ENCODE assay signal across 10 cellular contexts in genomic region chr4:164700471-164700870, GRCh38. TPM values are rescaled to one million over a fixed set of nuclear protein-coding genes. Genes with fewer than 3 reads are reported as not detected.
DNase-seq lines count a peak whose midpoint lies in the region; ATAC-seq, FAIRE-seq and TF ChIP-seq lines count a peak whose summit lies in the region.
"Had no signal": no experiment of that assay in that cellular context is flagged by ENCODE, and none has a peak within 500 bp of the region (broad histone marks: within the 10 kb centered on the region; RNA-seq: fewer than 3 reads in every experiment).

No MANE protein-coding gene starts in this region.

- no peak for TF ChIP-seq POLR2A in H54 (IDR thresholded peaks at IDR 0.05; ENCODE audit: low read depth, low read length)

- no peak overlapping the region for H3K9ac ChIP-seq in kidney (ENCODE audit: low read length in 2 of 2)

- DNase-seq in D341Med (ENCODE audit: low spot score) (peak; percentile 37), OCI-M1 (lab: John Stamatoyannopoulos, UW) (peak; percentile 88), iPS DF 4.7 (ENCODE audit: extremely low read depth, low spot score) (peak; percentile 76), H54 (ENCODE audit: insufficient read length, low spot score) (no peak), cortex of kidney (lab: John Stamatoyannopoulos, UW) (no peak), kidney (no peak), left cardiac atrium (no peak)
- DNase-seq: NCI-H226, thyroid gland had no signal

- intact Hi-C loops in kidney (cut with DNase I): no loop called here
- intact Hi-C loops in left cardiac atrium (cut with DNase I): no loop called here

- no peak overlapping the region for H3K4me3 ChIP-seq in kidney (ENCODE audit: low read length in 2 of 2)
- H3K4me3 ChIP-seq: thyroid gland had no signal

- no peaks in the 10 kb centered on the region for H3K36me3 ChIP-seq in kidney (ENCODE audit: control insufficient read depth in 1 of 2, insufficient read depth in 2 of 2, low read length in 2 of 2)
- H3K36me3 ChIP-seq: thyroid gland had no signal

- no peaks in the 10 kb centered on the region for H3K9me3 ChIP-seq in kidney (ENCODE audit: control insufficient read depth in 1 of 2, low read length in 2 of 2)
- H3K9me3 ChIP-seq: thyroid gland had no signal

- no peaks in the 10 kb centered on the region for H3K4me1 ChIP-seq in kidney (ENCODE audit: control insufficient read depth in 1 of 2, insufficient read depth in 1 of 2, low read depth in 1 of 2, low read length in 2 of 2)
- H3K4me1 ChIP-seq: thyroid gland had no signal

- no peak for FAIRE-seq in H54 (lab: Jason Lieb, UNC)
- FAIRE-seq in kidney (lab: Jason Lieb, UNC): no peak

- no peak for TF ChIP-seq CTCF in kidney (IDR thresholded peaks at IDR 0.05; ENCODE audit: borderline replicate concordance, extremely low read depth, insufficient read depth)

- ATAC-seq in GM19467 (IDR thresholded peaks at IDR 0.05; ENCODE audit: unreplicated experiment): peak; percentile 41
- ATAC-seq in left cardiac atrium: no peak

- no peak overlapping the region for H3K27ac ChIP-seq in kidney (ENCODE audit: low read depth in 2 of 2, low read length in 2 of 2)
- H3K27ac ChIP-seq: thyroid gland had no signal

RNA-seq across cellular contexts. Expression of gene SMIM31, which starts 53.5 kb away (rescaled TPM):
- not detected for total RNA-seq in kidney
- polyA plus RNA-seq in kidney (ENCODE audit: insufficient read depth, low read depth, low replicate concordance): not detected
- not detected for total RNA-seq in left cardiac atrium
- total RNA-seq: thyroid gland had no signal

Comparison
In these comparisons a context has a peak if more than half of its experiments do, and no peak if none do; other contexts are left out.
1. DNase-seq: peak in D341Med (single experiment), OCI-M1 (single experiment) and iPS DF 4.7 (single experiment); none in H54 (single experiment), cortex of kidney (single experiment), kidney (single experiment) and left cardiac atrium (single experiment).